Comparison of ENCODE assay signal across 13 cellular contexts in the genomic region with DNA sequence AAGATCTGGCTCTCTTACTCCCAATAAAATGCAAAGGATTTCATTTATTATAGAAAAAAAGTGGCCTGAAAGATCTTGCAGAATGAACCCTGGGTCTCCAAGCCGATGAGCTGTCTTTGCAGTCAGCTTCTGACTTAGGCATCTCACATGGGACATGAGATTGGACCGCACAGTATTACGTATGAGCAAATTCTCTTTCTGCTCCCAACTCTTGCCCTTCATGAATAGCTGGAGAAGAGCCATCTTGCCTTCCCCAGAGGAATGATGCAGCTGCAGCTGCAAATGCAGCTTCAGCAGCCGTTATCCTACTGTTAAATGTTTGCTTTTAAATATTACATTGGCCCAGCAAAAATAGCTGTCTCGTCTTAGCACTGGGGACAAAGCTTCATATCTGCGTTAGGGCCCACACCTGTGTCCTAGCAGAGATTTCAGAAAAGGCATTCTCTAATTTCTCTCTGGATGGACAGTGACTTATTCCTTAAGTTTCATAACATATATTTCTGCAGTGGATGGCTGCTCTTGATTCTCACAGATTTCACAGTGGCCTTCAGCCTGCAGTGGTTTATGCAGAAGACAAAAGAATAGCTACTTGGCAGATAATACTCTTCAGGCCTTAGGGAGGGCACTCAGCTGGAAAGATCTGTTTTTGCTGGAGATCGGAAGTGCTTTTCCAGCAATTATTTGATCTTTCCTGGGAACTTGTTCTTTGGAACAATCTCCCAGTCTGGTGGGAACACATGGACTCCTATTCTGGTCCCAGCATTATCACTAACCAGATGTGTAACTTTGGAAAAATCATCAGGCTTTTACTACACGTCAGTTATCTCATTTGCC.
DNase-seq lines count a peak whose midpoint lies in the region; ATAC-seq and TF ChIP-seq lines count a peak whose summit lies in the region.
"Had no signal": no experiment of that assay in that cellular context is flagged by ENCODE, and none has a peak within 500 bp of the region (broad histone marks: within the 10 kb centered on the region; RNA-seq: fewer than 3 reads in every experiment).

No MANE protein-coding gene starts in this region.

- WGBS in psoas muscle, 3 donors, result 31 to 41% (median 35%) methylated on average over 8 of the region's 8 CpGs

- no peak for DNase-seq in CD4-positive, CD25-positive, alpha-beta regulatory T cell
- no peak for DNase-seq in adipocyte (ENCODE audit: low read depth)
- peak; percentile 56 for DNase-seq in Right ventricle myocardium superior
- peak in 1 of 2 donors; percentile 34 for DNase-seq in psoas muscle
- DNase-seq in effector CD8-positive, alpha-beta T cell (lab: John Stamatoyannopoulos, UW), result no peak
- DNase-seq in activated effector memory CD4-positive, alpha-beta T cell treated with Interleukin-2 at 50 U/mL for 16 hours, result no peak
- no peak for DNase-seq in ureter (ENCODE audit: low spot score)
- DNase-seq: DMS153, NCI-H1694 treated with DMSO at 0.1 percent for 48 hours had no signal

- TF ChIP-seq CTCF in psoas muscle (IDR thresholded peaks at IDR 0.05), result no peak

- H3K4me3 Mint-ChIP-seq in CD4-positive, CD25-positive, alpha-beta regulatory T cell, result peak overlapping the region in 1 of 4 donors; percentile 5
- H3K4me3 Mint-ChIP-seq: mesothelial cell of epicardium; T-helper 2 cell treated with Interferon-gamma antibody and Interleukin-4, amounts not matched to agents 5 μg/mL and 100 μg/mL, for 36 hours had no signal

- H3K9me3 ChIP-seq in CD4-positive, CD25-positive, alpha-beta regulatory T cell (ENCODE audit: control insufficient read depth in 2 of 2, low read length in 2 of 2), result no peaks in the 10 kb centered on the region
- H3K9me3 ChIP-seq in adipocyte (ENCODE audit: control insufficient read depth, low read length) (no peaks in the 10 kb centered on the region), psoas muscle (no peaks in the 10 kb centered on the region)

- peaks cover 44% of the 10 kb centered on the region for H3K36me3 Mint-ChIP-seq in CD4-positive, CD25-positive, alpha-beta regulatory T cell

- no peaks in the 10 kb centered on the region for H3K9me3 Mint-ChIP-seq in CD4-positive, CD25-positive, alpha-beta regulatory T cell
- H3K9me3 Mint-ChIP-seq: mesothelial cell of epicardium; T-helper 2 cell treated with Interferon-gamma antibody and Interleukin-4, amounts not matched to agents 5 μg/mL and 100 μg/mL, for 36 hours had no signal

- H3K27me3 Mint-ChIP-seq in CD4-positive, CD25-positive, alpha-beta regulatory T cell, result no peaks in the 10 kb centered on the region

- H3K27me3 ChIP-seq in CD4-positive, CD25-positive, alpha-beta regulatory T cell (ENCODE audit: control insufficient read depth, insufficient read depth, low read length), result no peaks in the 10 kb centered on the region
- H3K27me3 ChIP-seq in adipocyte (replicated peaks; ENCODE audit: control insufficient read depth, insufficient read depth, low read length) (no peaks in the 10 kb centered on the region), psoas muscle (ENCODE audit: insufficient read depth in 3 of 3, low read length in 2 of 3) (no peaks in the 10 kb centered on the region)
- H3K27me3 ChIP-seq: cardiac muscle cell had no signal

- H3K27ac Mint-ChIP-seq in CD4-positive, CD25-positive, alpha-beta regulatory T cell, result peak overlapping the region; percentile 11 to 89 (median 80)
- H3K27ac Mint-ChIP-seq: mesothelial cell of epicardium; T-helper 2 cell treated with Interferon-gamma antibody and Interleukin-4, amounts not matched to agents 5 μg/mL and 100 μg/mL, for 36 hours had no signal

- H3K4me1 ChIP-seq in CD4-positive, CD25-positive, alpha-beta regulatory T cell (ENCODE audit: control insufficient read depth, insufficient read depth, low read length, poor library complexity, severe bottlenecking), result peaks cover 70% of the 10 kb centered on the region
- H3K4me1 ChIP-seq in adipocyte (ENCODE audit: control insufficient read depth, insufficient read depth, low read length) (peaks cover 35% of the 10 kb centered on the region), psoas muscle (peaks cover 13% of the 10 kb centered on the region)

- ATAC-seq in CD4-positive, CD25-positive, alpha-beta regulatory T cell (ENCODE audit: low read depth in 2 of 2), result no peak
- ATAC-seq in Right ventricle myocardium superior (ENCODE audit: poor library complexity) (peak; percentile 88), psoas muscle (peak; percentile 51 to 79 (median 72)), HG03039 (IDR thresholded peaks at IDR 0.05; ENCODE audit: unreplicated experiment) (no peak)

- peak overlapping the region; percentile 56 for H3K9ac ChIP-seq in adipocyte (ENCODE audit: low read length)

- H3K4me3 ChIP-seq in CD4-positive, CD25-positive, alpha-beta regulatory T cell (ENCODE audit: low read depth, low read length), result no peak overlapping the region
- H3K4me3 ChIP-seq in adipocyte (ENCODE audit: low read length), result peak overlapping the region; percentile 43
- H3K4me3 ChIP-seq in psoas muscle, result no peak overlapping the region
- H3K4me3 ChIP-seq: cardiac muscle cell had no signal

- intact Hi-C loops in Right ventricle myocardium superior (cut with DNase I) (no loop called here), psoas muscle (cut with DNase I) (no loop called here)

- H3K4me1 Mint-ChIP-seq in CD4-positive, CD25-positive, alpha-beta regulatory T cell, result peaks cover 29 to 98% (median 84%) of the 10 kb centered on the region in 4 donors

- no peak overlapping the region for H3K27ac ChIP-seq in CD4-positive, CD25-positive, alpha-beta regulatory T cell (ENCODE audit: insufficient read depth, low read length, poor library complexity, severe bottlenecking)
- peak overlapping the region; percentile 32 for H3K27ac ChIP-seq in psoas muscle
- H3K27ac ChIP-seq: cardiac muscle cell had no signal

- peaks cover 40% of the 10 kb centered on the region for H3K36me3 ChIP-seq in CD4-positive, CD25-positive, alpha-beta regulatory T cell (ENCODE audit: control insufficient read depth, insufficient read depth, low read length)
- H3K36me3 ChIP-seq in adipocyte (ENCODE audit: control insufficient read depth, insufficient read depth, low read length, severe bottlenecking) (peaks cover 21% of the 10 kb centered on the region), psoas muscle (ENCODE audit: insufficient read depth in 1 of 2, low read depth in 1 of 2) (no peaks in the 10 kb centered on the region)
- H3K36me3 ChIP-seq: cardiac muscle cell had no signal

Comparison
In these comparisons a context has a peak if more than half of its experiments do, and no peak if none do; other contexts are left out.
1. ATAC-seq: peak in Right ventricle myocardium superior (single experiment) and psoas muscle (4 of 4); none in CD4-positive, CD25-positive, alpha-beta regulatory T cell (0 of 2) and HG03039 (single experiment).